Comparison of ENCODE assay signal across 18 cellular contexts in the genomic region with DNA sequence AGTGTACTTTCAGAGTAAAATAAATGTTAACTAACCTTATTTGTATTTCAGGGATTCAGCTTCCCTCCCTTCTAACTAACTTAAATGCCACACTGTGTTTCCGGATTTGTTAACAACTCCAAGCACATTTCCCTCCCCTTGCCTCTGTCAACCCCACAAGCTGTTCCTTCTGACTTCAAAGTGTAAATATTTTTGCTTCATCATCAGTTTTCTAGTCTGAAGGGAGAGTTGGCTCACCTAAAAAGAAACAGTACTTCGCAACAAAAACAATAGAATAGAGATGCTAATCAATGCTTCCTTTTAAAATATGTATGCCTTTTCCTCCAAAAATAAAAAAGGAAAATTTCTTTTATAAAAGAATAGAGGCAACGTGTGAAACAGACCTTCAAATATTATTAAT.
DNase-seq lines count a peak whose midpoint lies in the region; ATAC-seq and FAIRE-seq lines count a peak whose summit lies in the region.
"Had no signal": no experiment of that assay in that cellular context is flagged by ENCODE, and none has a peak within 500 bp of the region (broad histone marks: within the 10 kb centered on the region; RNA-seq: fewer than 3 reads in every experiment).

No MANE protein-coding gene starts in this region.

- H3K36me3 Mint-ChIP-seq in activated T-cell treated with anti-CD3 and anti-CD28 coated beads, Interleukin-2, amount 50 U/mL, for 24 hours (ENCODE audit: low read depth), result peaks cover 37% of the 10 kb centered on the region
- H3K36me3 Mint-ChIP-seq in activated T-cell treated with anti-CD3 and anti-CD28 coated beads, Interleukin-2, amount 50 U/mL, for 72 hours (ENCODE audit: insufficient read depth in 2 of 2), result peaks cover 1 to 16% of the 10 kb centered on the region in 2 donors
- peaks cover 29 to 37% of the 10 kb centered on the region in 2 donors for H3K36me3 Mint-ChIP-seq in CD4-positive, alpha-beta memory T cell
- H3K36me3 Mint-ChIP-seq in T-cell, result peaks cover 32% of the 10 kb centered on the region

- no peaks in the 10 kb centered on the region for H3K9me3 ChIP-seq in CD4-positive, alpha-beta memory T cell (ENCODE audit: control insufficient read depth in 1 of 2, low read length in 2 of 2)
- H3K9me3 ChIP-seq: BLaER1 had no signal

- no peak overlapping the region for H3K4me3 Mint-ChIP-seq in activated T-cell treated with anti-CD3 and anti-CD28 coated beads, Interleukin-2, amount 50 U/mL, for 24 hours
- H3K4me3 Mint-ChIP-seq in activated T-cell treated with anti-CD3 and anti-CD28 coated beads, Interleukin-2, amount 50 U/mL, for 72 hours, result no peak overlapping the region
- H3K4me3 Mint-ChIP-seq in CD4-positive, alpha-beta memory T cell, result no peak overlapping the region
- H3K4me3 Mint-ChIP-seq in T-cell, result no peak overlapping the region

- ATAC-seq in activated T-cell treated with anti-CD3 and anti-CD28 coated beads, Interleukin-2, amount 50 U/mL, for 72 hours (replicated peaks in 1 of 2), result no peak
- no peak for ATAC-seq in T-cell (replicated peaks in 1 of 4)

- no peak for DNase-seq in activated T-cell treated with anti-CD3 and anti-CD28 coated beads, Interleukin-2, amount 50 U/mL, for 24 hours
- no peak for DNase-seq in activated T-cell treated with anti-CD3 and anti-CD28 coated beads, Interleukin-2, amount 50 U/mL, for 72 hours
- DNase-seq in CD4-positive, alpha-beta memory T cell, result no peak
- DNase-seq in T-cell (no peak), NCI-H69 (lab: John Stamatoyannopoulos, UW) (no peak), HuH-7.5 (ENCODE audit: low spot score) (no peak), NCI-H1436 (lab: John Stamatoyannopoulos, UW) (no peak)
- DNase-seq: AML-193, COR-L47, DMS153, DMS79 treated with DMSO at 0.1 percent for 48 hours, EL had no signal

- H3K4me1 Mint-ChIP-seq in activated T-cell treated with anti-CD3 and anti-CD28 coated beads, Interleukin-2, amount 50 U/mL, for 24 hours (ENCODE audit: low read depth), result peaks cover 70% of the 10 kb centered on the region
- peaks cover 33% of the 10 kb centered on the region for H3K4me1 Mint-ChIP-seq in activated T-cell treated with anti-CD3 and anti-CD28 coated beads, Interleukin-2, amount 50 U/mL, for 72 hours (ENCODE audit: low read depth)
- H3K4me1 Mint-ChIP-seq in CD4-positive, alpha-beta memory T cell, result peaks cover 40 to 66% (median 54%) of the 10 kb centered on the region in 4 donors
- H3K4me1 Mint-ChIP-seq in T-cell, result peaks cover 65 to 82% (median 70%) of the 10 kb centered on the region in 3 donors

- H3K27ac Mint-ChIP-seq in activated T-cell treated with anti-CD3 and anti-CD28 coated beads, Interleukin-2, amount 50 U/mL, for 24 hours, result peak overlapping the region; percentile 59
- H3K27ac Mint-ChIP-seq in activated T-cell treated with anti-CD3 and anti-CD28 coated beads, Interleukin-2, amount 50 U/mL, for 72 hours, result no peak overlapping the region
- H3K27ac Mint-ChIP-seq in CD4-positive, alpha-beta memory T cell, result peak overlapping the region in 4 of 7 donors; percentile 1 to 77 (median 39)
- H3K27ac Mint-ChIP-seq in T-cell, result peak overlapping the region; percentile 40 to 76

- no peaks in the 10 kb centered on the region for H3K27me3 ChIP-seq in CD4-positive, alpha-beta memory T cell (ENCODE audit: insufficient read depth, low read length)
- H3K27me3 ChIP-seq: BLaER1 had no signal

- no peaks in the 10 kb centered on the region for H3K36me3 ChIP-seq in CD4-positive, alpha-beta memory T cell (ENCODE audit: insufficient read depth, low read length)
- H3K36me3 ChIP-seq: BLaER1 had no signal

- peaks cover 31% of the 10 kb centered on the region for H3K4me1 ChIP-seq in CD4-positive, alpha-beta memory T cell (ENCODE audit: insufficient read depth, low read length)
- H3K4me1 ChIP-seq: BLaER1 had no signal

- CTCF ChIA-PET in CD4-positive, alpha-beta memory T cell (lab: Charles Lee; ENCODE audit: partially characterized antibody), result interaction anchor here (1.1 kb wide), 1 partner anchor 87 kb away, joined by 3 read pairs; no protein-coding TSS in a partner anchor
- CTCF ChIA-PET in T-cell (lab: Charles Lee), result interaction anchor here in 1 of 2 donors (0.8 kb wide), 1 partner anchor 12 kb away, joined by 3 read pairs; no protein-coding TSS in a partner anchor

- POLR2A ChIA-PET in CD4-positive, alpha-beta memory T cell (lab: Charles Lee; ENCODE audit: partially characterized antibody), result interaction anchor here (1.1 kb wide), 1 partner anchor 12 kb away, joined by 3 read pairs; no protein-coding TSS in a partner anchor
- POLR2A ChIA-PET in T-cell (lab: Charles Lee), result no interaction called here

- FAIRE-seq in endometrium (lab: Jason Lieb, UNC), result peak; percentile 72
- FAIRE-seq: G401.6, GM19239, H54 had no signal

- no peaks in the 10 kb centered on the region for H3K27me3 Mint-ChIP-seq in activated T-cell treated with anti-CD3 and anti-CD28 coated beads, Interleukin-2, amount 50 U/mL, for 24 hours
- no peaks in the 10 kb centered on the region for H3K27me3 Mint-ChIP-seq in activated T-cell treated with anti-CD3 and anti-CD28 coated beads, Interleukin-2, amount 50 U/mL, for 72 hours (ENCODE audit: low read depth)
- no peaks in the 10 kb centered on the region for H3K27me3 Mint-ChIP-seq in CD4-positive, alpha-beta memory T cell
- H3K27me3 Mint-ChIP-seq in T-cell, result no peaks in the 10 kb centered on the region

- no peak overlapping the region for H3K27ac ChIP-seq in CD4-positive, alpha-beta memory T cell (ENCODE audit: low read depth, low read length)
- H3K27ac ChIP-seq: 22Rv1, BLaER1 had no signal

- H3K9me3 Mint-ChIP-seq in activated T-cell treated with anti-CD3 and anti-CD28 coated beads, Interleukin-2, amount 50 U/mL, for 24 hours, result peaks cover 8% of the 10 kb centered on the region
- peaks cover 2 to 4% of the 10 kb centered on the region in 2 donors for H3K9me3 Mint-ChIP-seq in activated T-cell treated with anti-CD3 and anti-CD28 coated beads, Interleukin-2, amount 50 U/mL, for 72 hours
- peaks cover 0 to 2% (median 0%) of the 10 kb centered on the region in 8 donors for H3K9me3 Mint-ChIP-seq in CD4-positive, alpha-beta memory T cell
- peaks cover 0 to 8% (median 0%) of the 10 kb centered on the region in 3 donors for H3K9me3 Mint-ChIP-seq in T-cell

- H3K4me3 ChIP-seq in CD4-positive, alpha-beta memory T cell (ENCODE audit: low read length in 2 of 2), result no peak overlapping the region
- H3K4me3 ChIP-seq: BLaER1 had no signal

- intact Hi-C loops in CD4-positive, alpha-beta memory T cell (cut with micrococcal nuclease), result no loop called here
